In the genomic region with DNA sequence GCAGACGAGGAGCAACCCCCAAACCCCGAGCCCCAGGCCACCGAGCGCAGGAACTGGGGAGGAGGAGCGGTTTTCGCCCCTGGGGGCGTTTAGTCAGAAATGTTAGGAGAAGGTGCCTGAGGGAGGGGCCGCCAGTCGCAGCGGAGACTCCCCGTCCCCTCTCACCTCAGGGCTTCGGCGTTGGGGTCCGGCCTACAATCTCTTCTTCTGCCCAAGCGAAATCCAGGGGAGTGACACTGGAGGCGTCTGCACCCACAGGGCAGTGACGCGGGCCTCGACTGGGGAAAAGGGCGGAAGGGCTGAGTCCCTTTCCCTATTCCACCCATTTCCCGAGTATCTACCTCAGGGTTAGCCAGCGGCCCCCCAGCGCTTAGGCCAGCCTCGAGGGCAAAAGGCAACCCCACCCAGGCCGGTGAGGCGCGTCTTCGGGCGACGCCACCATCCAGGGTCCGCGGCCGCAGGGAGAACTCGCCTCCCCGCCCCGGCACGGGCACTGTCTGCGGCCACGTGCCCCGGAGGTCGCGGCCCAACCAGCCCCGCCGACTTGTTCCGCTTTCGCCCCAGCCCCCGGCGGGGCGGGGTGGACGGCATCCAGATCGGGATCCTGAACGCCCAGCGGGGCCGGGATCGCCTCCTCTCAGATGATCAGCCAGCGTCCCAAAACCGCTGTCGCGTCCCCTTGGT, we compare ENCODE assay signal across 10 cellular contexts.
DNase-seq lines count a peak whose midpoint lies in the region; ATAC-seq, FAIRE-seq and TF ChIP-seq lines count a peak whose summit lies in the region.
"Had no signal": no experiment of that assay in that cellular context is flagged by ENCODE, and none has a peak within 500 bp of the region (broad histone marks: within the 10 kb centered on the region; RNA-seq: fewer than 3 reads in every experiment).

No MANE protein-coding gene starts in this region.

- H3K9me3 ChIP-seq in HUES48 (ENCODE audit: control insufficient read depth, insufficient read depth, low read length) (no peaks in the 10 kb centered on the region), HepG2 (ENCODE audit: low read length) (no peaks in the 10 kb centered on the region), smooth muscle cell (replicated peaks; ENCODE audit: low read depth) (no peaks in the 10 kb centered on the region)

- H3F3A ChIP-seq in smooth muscle cell (ENCODE audit: low read depth), result no peaks in the 10 kb centered on the region

- H3K4me3 ChIP-seq in HUES48 (ENCODE audit: low read depth, low read length), result peak overlapping the region; percentile 57
- H3K4me3 ChIP-seq in HepG2 (replicated peaks in 1 of 3; ENCODE audit: insufficient read depth in 1 of 3, low read depth in 2 of 3, low read length in 3 of 3), result no peak overlapping the region
- peak overlapping the region; percentile 40 for H3K4me3 ChIP-seq in smooth muscle cell

- H3K9ac ChIP-seq in HUES48 (ENCODE audit: low read depth, low read length) (no peak overlapping the region), HepG2 (ENCODE audit: insufficient read depth, low read depth, low read length) (no peak overlapping the region), smooth muscle cell (ENCODE audit: low read depth) (no peak overlapping the region)

- H4K20me1 ChIP-seq in HepG2 (ENCODE audit: insufficient read depth, low read length) (no peaks in the 10 kb centered on the region), smooth muscle cell (ENCODE audit: low read depth) (peaks cover 39% of the 10 kb centered on the region)

- peaks cover 6% of the 10 kb centered on the region for H3K36me3 Mint-ChIP-seq in effector memory CD8-positive, alpha-beta T cell (ENCODE audit: insufficient read depth)

- H2AFZ ChIP-seq in HepG2 (ENCODE audit: low read length) (no peak overlapping the region), smooth muscle cell (ENCODE audit: low read depth) (peak overlapping the region; percentile 54)

- CTCF ChIA-PET in HepG2 (lab: Yijun Ruan, JAX; ENCODE audit: low intra/inter-chr PET ratio, low total read pairs), result no interaction called here
- CTCF ChIA-PET in RWPE1 (lab: Yijun Ruan, JAX), result no interaction called here

- TF ChIP-seq EP300 in HepG2 (IDR thresholded peaks at IDR 0.05; ENCODE audit: low read depth in 2 of 2, low read length in 2 of 2), result no peak
- no peak for TF ChIP-seq EP300 in HepG2 (CRISPR knock-in tag; IDR thresholded peaks at IDR 0.05; ENCODE audit: borderline replicate concordance)

- 96% methylated on average over 56 of the region's 59 CpGs for WGBS in HepG2 (ENCODE audit: low lambda C conversion rate)
- 5% methylated on average over 36 of the region's 59 CpGs for WGBS in smooth muscle cell (ENCODE audit: low lambda C conversion rate)

- H3K79me2 ChIP-seq in HepG2 (ENCODE audit: insufficient read depth, low read length), result no peaks in the 10 kb centered on the region
- no peaks in the 10 kb centered on the region for H3K79me2 ChIP-seq in smooth muscle cell (ENCODE audit: low read depth)

- no peak for DNase-seq in effector memory CD8-positive, alpha-beta T cell
- DNase-seq in HepG2 (ENCODE audit: low spot score) (no peak), smooth muscle cell (lab: John Stamatoyannopoulos, UW; ENCODE audit: unreplicated experiment) (no peak), NCI-H2227 (lab: John Stamatoyannopoulos, UW; ENCODE audit: unreplicated experiment) (no peak), RWPE1 (ENCODE audit: low spot score) (no peak), NCI-H2196 (lab: John Stamatoyannopoulos, UW; ENCODE audit: unreplicated experiment) (no peak)
- DNase-seq in stimulated activated CD4-positive, alpha-beta T cell treated with anti-CD3 and anti-CD28 coated beads, Interleukin-1b, Interleukin-23, amount 100 ng/mL, for 48 hours, result no peak
- DNase-seq: NCI-H446 treated with DMSO at 0.1 percent for 48 hours, T-helper 1 cell had no signal

- H3K4me1 Mint-ChIP-seq in effector memory CD8-positive, alpha-beta T cell (ENCODE audit: low read depth in 2 of 2), result peaks cover 3 to 21% of the 10 kb centered on the region in 2 donors

- intact Hi-C loops in HepG2 (cut with micrococcal nuclease; ENCODE audit: unreplicated experiment), result no loop called here

- POLR2A ChIA-PET in HepG2 (lab: Yijun Ruan, JAX), result no interaction called here
- POLR2A ChIA-PET in RWPE1 (lab: Yijun Ruan, JAX; ENCODE audit: low non-redundant PET), result no interaction called here

- H3K4me2 ChIP-seq in HepG2 (ENCODE audit: low read depth, low read length) (no peak overlapping the region), smooth muscle cell (peak overlapping the region; percentile 85)

- no peak overlapping the region for H3K27ac ChIP-seq in HUES48 (ENCODE audit: low read depth, low read length)
- no peak overlapping the region for H3K27ac ChIP-seq in HepG2 (ENCODE audit: extremely low read length, insufficient read depth, low read length)
- no peak overlapping the region for H3K27ac ChIP-seq in smooth muscle cell (ENCODE audit: low read depth)
- H3K27ac ChIP-seq in RWPE1, result no peak overlapping the region

- ATAC-seq in effector memory CD8-positive, alpha-beta T cell (replicated peaks), result no peak
- no peak for ATAC-seq in HepG2

- no TSS peak for BruUV-seq in HepG2 (replicated peaks; lab: Mats Ljungman, UMichigan)

- H3K27me3 Mint-ChIP-seq in effector memory CD8-positive, alpha-beta T cell, result peaks cover 89 to 100% of the 10 kb centered on the region in 2 donors

- H3K4me3 Mint-ChIP-seq in effector memory CD8-positive, alpha-beta T cell, result peak overlapping the region; percentile 54 to 64

- H3K4me1 ChIP-seq in HUES48 (ENCODE audit: control insufficient read depth, insufficient read depth, low read length) (peaks cover 67% of the 10 kb centered on the region), HepG2 (ENCODE audit: insufficient read depth, low read length) (no peaks in the 10 kb centered on the region), smooth muscle cell (ENCODE audit: low read depth) (peaks cover 27% of the 10 kb centered on the region)

- TF ChIP-seq CTCF in HepG2 (CRISPR knock-in tag; IDR thresholded peaks at IDR 0.05), result no peak
- TF ChIP-seq CTCF in smooth muscle cell (IDR thresholded peaks at IDR 0.05; ENCODE audit: borderline replicate concordance, insufficient read depth, poor library complexity, severe bottlenecking), result no peak
- TF ChIP-seq CTCF in RWPE1 (conservative IDR thresholded peaks at IDR 0.05; ENCODE audit: low read depth), result no peak

- no peak for TF ChIP-seq POLR2A in HepG2 (IDR thresholded peaks at IDR 0.05; ENCODE audit: insufficient read depth in 1 of 2, low read depth in 2 of 2, low read length in 2 of 2)

- in situ Hi-C loops in HepG2 (cut with HindIII; ENCODE audit: extremely low pct_ligation_motif_present, low pct_unique_long_range_greater_than_20kb), result no loop called here

- H3K27me3 ChIP-seq in HUES48 (ENCODE audit: control insufficient read depth, insufficient read depth, low read length) (peaks cover 97% of the 10 kb centered on the region), HepG2 (ENCODE audit: control insufficient read depth in 1 of 2, insufficient read depth in 2 of 2, low read length in 2 of 2) (no peaks in the 10 kb centered on the region), smooth muscle cell (ENCODE audit: low read depth) (peaks cover 94% of the 10 kb centered on the region)

- no peak for TF ChIP-seq RAD21 in HepG2 (CRISPR knock-in tag; IDR thresholded peaks at IDR 0.05)

- no peak for FAIRE-seq in HepG2 (lab: Jason Lieb, UNC)

- H3K36me3 ChIP-seq in HUES48 (ENCODE audit: control insufficient read depth, insufficient read depth, low read length) (no peaks in the 10 kb centered on the region), HepG2 (replicated peaks in 1 of 2; ENCODE audit: control insufficient read depth in 1 of 2, insufficient read depth in 2 of 2, low read length in 2 of 2) (peaks cover 0 to 6% of the 10 kb centered on the region in 2 experiments; a peak in 2 of 5 replicates), smooth muscle cell (ENCODE audit: low read depth) (no peaks in the 10 kb centered on the region)

- no peaks in the 10 kb centered on the region for H3K9me3 Mint-ChIP-seq in effector memory CD8-positive, alpha-beta T cell

- H3K27ac Mint-ChIP-seq in effector memory CD8-positive, alpha-beta T cell, result no peak overlapping the region

TF ChIP-seq in HepG2, 621 proteins besides CTCF, POLR2A, EP300 and RAD21:
- TF ChIP-seq AGO2 (optimal IDR thresholded peaks at IDR 0.05; ENCODE audit: low read depth, low read length) (peak; percentile 23), ZNF816 (CRISPR knock-in tag; IDR thresholded peaks at IDR 0.05; ENCODE audit: borderline replicate concordance) (no peak)

Comparison
In these comparisons a context has a peak if more than half of its experiments do, and no peak if none do; other contexts are left out.
1. H3K4me3 ChIP-seq: peak in HUES48 (single experiment) and smooth muscle cell (single experiment); none in HepG2 (0 of 3).